In the genomic region with DNA sequence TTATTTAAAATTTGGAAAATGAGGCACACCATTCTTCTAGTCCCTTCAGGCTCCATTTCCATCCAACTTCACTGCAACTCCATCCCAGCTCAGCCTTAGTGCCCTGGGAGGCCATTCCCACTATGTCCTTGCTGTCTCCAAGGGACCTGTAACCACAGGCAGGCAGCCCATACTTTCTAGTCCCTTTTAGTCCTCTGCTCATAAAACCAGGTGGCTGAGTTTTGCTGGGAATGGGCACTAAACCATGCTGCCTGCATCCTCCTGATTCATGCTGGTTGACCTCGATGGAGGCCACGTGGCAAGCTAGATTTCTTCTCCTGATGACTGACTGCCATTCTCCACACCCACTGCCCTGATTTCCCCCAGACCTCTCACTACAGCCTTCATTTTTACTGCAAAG, we compare ENCODE assay signal across 24 cellular contexts. TPM values are rescaled to one million over a fixed set of nuclear protein-coding genes. Genes with fewer than 3 reads are reported as not detected.
"Had no signal": no experiment of that assay in that cellular context is flagged by ENCODE, and none has a peak within 500 bp of the region (broad histone marks: within the 10 kb centered on the region; RNA-seq: fewer than 3 reads in every experiment).

No MANE protein-coding gene starts in this region.

- H3K9me3 ChIP-seq: esophagus squamous epithelium, gastroesophageal sphincter, sigmoid colon, stomach, thoracic aorta, transverse colon had no signal

- ATAC-seq: effector memory CD8-positive, alpha-beta T cell; gastroesophageal sphincter; left cardiac atrium; left ventricle myocardium superior had no signal

- DNase-seq: effector memory CD8-positive, alpha-beta T cell; esophagus squamous epithelium; foreskin fibroblast; glutamatergic neuron; immature natural killer cell; left cardiac atrium; left ventricle myocardium superior; mesenchymal stem cell; midbrain; sigmoid colon; stimulated activated CD4-positive, alpha-beta T cell treated with anti-CD3 and anti-CD28 coated beads, Interleukin-2, amount 100 ng/mL, for 24 hours; stimulated activated CD4-positive, alpha-beta T cell treated with anti-CD3 and anti-CD28 coated beads, Interleukin-4, amount 100 ng/mL, for 4 hours; stimulated activated naive CD4-positive, alpha-beta T cell; stomach; substantia nigra; transverse colon had no signal

- H3K36me3 ChIP-seq: esophagus squamous epithelium, gastroesophageal sphincter, sigmoid colon, stomach, thoracic aorta, transverse colon had no signal

- H3K4me1 ChIP-seq: gastroesophageal sphincter, sigmoid colon had no signal

- H3K36me3 Mint-ChIP-seq: immature natural killer cell had no signal

- H3K27ac Mint-ChIP-seq: effector memory CD8-positive, alpha-beta T cell; immature natural killer cell; nephron had no signal

- H3K9me3 Mint-ChIP-seq: effector memory CD8-positive, alpha-beta T cell; immature natural killer cell; nephron had no signal

- H3K4me3 ChIP-seq: esophagus squamous epithelium, gastroesophageal sphincter, lung, sigmoid colon, skin epidermis, stomach, thoracic aorta, transverse colon had no signal

- H3K27ac ChIP-seq: esophagus squamous epithelium, gastroesophageal sphincter, sigmoid colon, skin epidermis, stomach, thoracic aorta, transverse colon had no signal

- H3K27me3 ChIP-seq: gastroesophageal sphincter, sigmoid colon, transverse colon had no signal

- H3K4me3 Mint-ChIP-seq: effector memory CD8-positive, alpha-beta T cell; immature natural killer cell; nephron had no signal

RNA-seq across cellular contexts. Expression of a gene that starts 27.5 kb away (rescaled TPM):
- total RNA-seq: epithelial cell of proximal tubule, esophagus squamous epithelium, lung, osteocyte, sigmoid colon, stomach, thoracic aorta had no signal
- polyA plus RNA-seq: immature natural killer cell had no signal

RNA-seq across cellular contexts. Expression of a gene that starts 30.6 kb away (rescaled TPM):
- total RNA-seq: epithelial cell of proximal tubule, osteocyte, thoracic aorta had no signal
- polyA plus RNA-seq: keratinocyte had no signal
